Comparison of ENCODE assay signal across 24 cellular contexts in the genomic region with DNA sequence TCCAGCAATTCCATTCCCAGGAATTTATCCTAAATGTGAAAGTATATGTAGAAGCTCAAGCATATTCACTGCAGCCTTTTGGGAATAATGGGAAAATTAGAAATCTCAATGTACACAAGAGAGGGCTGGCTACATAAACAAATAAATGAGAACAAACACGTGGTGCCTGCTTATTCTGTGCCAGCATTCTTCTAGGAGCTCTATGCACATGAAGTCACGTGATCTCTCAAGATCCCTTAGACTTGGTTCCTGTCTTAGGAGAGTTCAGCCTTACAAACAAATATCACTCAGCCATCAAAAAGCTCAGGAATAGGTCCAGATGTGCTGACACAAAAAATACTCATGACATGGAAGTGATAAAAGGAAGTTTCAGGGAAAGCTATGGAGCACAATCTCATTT.
"Had no signal": no experiment of that assay in that cellular context is flagged by ENCODE, and none has a peak within 500 bp of the region (broad histone marks: within the 10 kb centered on the region; RNA-seq: fewer than 3 reads in every experiment).

No MANE protein-coding gene starts in this region.

- FAIRE-seq: TTC549 had no signal

- H3K4me1 Mint-ChIP-seq: activated CD4-positive, alpha-beta memory T cell treated with anti-CD3 and anti-CD28 coated beads, Interleukin-2, amount 10 ng/mL, durations not matched to agents 7 days and 5 days; activated CD4-positive, alpha-beta T cell treated with anti-CD3 and anti-CD28 coated beads for 36 hours; activated T-helper 17 cell treated with anti-CD3 and anti-CD28 coated beads, Interleukin-2, amount 50 U/mL, for 72 hours; T-cell had no signal

- H3K27ac ChIP-seq: SK-N-MC had no signal

- DNase-seq: activated CD4-positive, alpha-beta memory T cell treated with anti-CD3 and anti-CD28 coated beads, Interleukin-2, amount 10 ng/mL, durations not matched to agents 7 days and 5 days; activated CD4-positive, alpha-beta T cell treated with anti-CD3 and anti-CD28 coated beads for 36 hours; activated CD4-positive, alpha-beta T cell treated with anti-CD3 and anti-CD28 coated beads, Interleukin-2, amount 50 U/mL, for 1 hour; activated gamma-delta T cell; activated naive CD4-positive, alpha-beta T cell treated with anti-CD3 and anti-CD28 coated beads for 36 hours; activated T-cell treated with anti-CD3 and anti-CD28 coated beads for 4 hours; activated T-cell treated with anti-CD3 and anti-CD28 coated beads, Interleukin-2, amount 50 U/mL, for 48 hours; KG1; NCI-H1092; NCI-H1417; NCI-H1930; NCI-H2171; NCI-H226; NCI-H526 treated with DMSO at 0.1 percent for 48 hours; NCI-H82; OCI-M1; RPMI8226; T-cell; T-helper 2 cell; T1000 had no signal

- H3K4me3 ChIP-seq: SK-N-MC had no signal

- H3K4me3 Mint-ChIP-seq: activated CD4-positive, alpha-beta memory T cell treated with anti-CD3 and anti-CD28 coated beads, Interleukin-2, amount 10 ng/mL, durations not matched to agents 7 days and 5 days; activated CD4-positive, alpha-beta T cell treated with anti-CD3 and anti-CD28 coated beads for 36 hours; activated naive CD4-positive, alpha-beta T cell treated with anti-CD3 and anti-CD28 coated beads for 36 hours; activated naive CD8-positive, alpha-beta T cell; activated T-helper 17 cell treated with anti-CD3 and anti-CD28 coated beads, Interleukin-2, amount 50 U/mL, for 72 hours; T-cell had no signal

- H3K27ac Mint-ChIP-seq: activated CD4-positive, alpha-beta memory T cell treated with anti-CD3 and anti-CD28 coated beads, Interleukin-2, amount 10 ng/mL, durations not matched to agents 7 days and 5 days; activated CD4-positive, alpha-beta T cell treated with anti-CD3 and anti-CD28 coated beads for 36 hours; activated naive CD4-positive, alpha-beta T cell treated with anti-CD3 and anti-CD28 coated beads for 36 hours; activated naive CD8-positive, alpha-beta T cell; activated T-helper 17 cell treated with anti-CD3 and anti-CD28 coated beads, Interleukin-2, amount 50 U/mL, for 72 hours; T-cell had no signal
